ENCODE assay signal across 25 cellular contexts in genomic region chr1:76186617-76187016, GRCh38.
"Had no signal": no experiment of that assay in that cellular context is flagged by ENCODE, and none has a peak within 500 bp of the region (broad histone marks: within the 10 kb centered on the region; RNA-seq: fewer than 3 reads in every experiment).

No MANE protein-coding gene starts in this region.

- DNase-seq: activated CD4-positive, alpha-beta T cell treated with anti-CD3 and anti-CD28 coated beads for 48 hours; activated CD4-positive, alpha-beta T cell treated with anti-CD3 and anti-CD28 coated beads, Interleukin-2, amount 50 U/mL, for 4 hours; activated CD4-positive, CD25-positive, alpha-beta regulatory T cell treated with anti-CD3 and anti-CD28 coated beads, Interleukin-2, amount 50 U/mL, for 72 hours; activated CD8-positive, alpha-beta memory T cell treated with anti-CD3 and anti-CD28 coated beads, Interleukin-2, amount 50 U/mL, for 48 hours; activated CD8-positive, alpha-beta T cell treated with anti-CD3 and anti-CD28 coated beads, Interleukin-2, amount 10 ng/mL, durations not matched to agents 7 days and 5 days; activated naive CD4-positive, alpha-beta T cell treated with anti-CD3 and anti-CD28 coated beads, Interleukin-2, amount 50 U/mL, for 16 hours; activated naive CD8-positive, alpha-beta T cell treated with anti-CD3 and anti-CD28 coated beads, Interleukin-2, amount 10 ng/mL, durations not matched to agents 7 days and 5 days; activated T-cell treated with anti-CD3 and anti-CD28 coated beads, Interleukin-2, amount 50 U/mL, for 1 hour; adrenal gland; cerebellar nuclear complex; KG1; NCI-H1092 treated with DMSO at 0.1 percent for 48 hours; NCI-H1694 treated with DMSO at 0.1 percent for 48 hours; NCI-H2029 treated with DMSO at 0.1 percent for 48 hours; NCI-H510A treated with DMSO at 0.1 percent for 48 hours; NCI-H774; NK-92 treated with Interleukin-12 subunit alpha and Interleukin-12 subunit beta, amount 100 ng/mL, for 24 hours; OCI-M1; Right ventricle myocardium superior; SJCRH30; T-helper 17 cell; T-helper 9 cell had no signal

- H3K4me1 ChIP-seq: adrenal gland, SJCRH30 had no signal

- H3K9me3 ChIP-seq: adrenal gland, SJCRH30 had no signal

- H3K4me3 ChIP-seq: adrenal gland, SJCRH30 had no signal

- H3K36me3 ChIP-seq: adrenal gland, SJCRH30 had no signal

- H3K27ac ChIP-seq: adrenal gland, RWPE1, SJCRH30 had no signal

- H3K27me3 ChIP-seq: adrenal gland, SJCRH30 had no signal

- ATAC-seq: activated CD8-positive, alpha-beta T cell treated with anti-CD3 and anti-CD28 coated beads, Interleukin-2, amount 10 ng/mL, durations not matched to agents 7 days and 5 days; Panc1; T-helper 17 cell; WTC11 had no signal
